Comparison of ENCODE assay signal across 25 cellular contexts in the genomic region with DNA sequence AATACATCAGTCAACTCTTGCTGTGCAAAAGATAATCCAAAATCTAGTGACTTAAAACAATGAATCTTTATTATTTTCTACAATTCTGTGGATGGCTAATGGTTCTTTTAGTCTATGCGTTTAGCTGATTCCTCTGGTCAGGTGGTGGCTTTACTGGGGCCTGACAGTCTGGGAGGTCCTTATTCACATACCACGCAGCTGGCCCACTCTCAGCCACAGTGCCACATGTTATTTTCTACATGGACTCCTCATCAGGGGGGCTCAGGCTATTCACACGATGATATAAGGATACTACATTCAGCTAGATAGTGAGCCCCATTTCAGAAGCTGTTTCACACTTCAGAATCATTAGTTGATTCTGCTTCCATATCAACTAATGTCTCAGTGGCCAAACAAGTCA.
"Had no signal": no experiment of that assay in that cellular context is flagged by ENCODE, and none has a peak within 500 bp of the region (broad histone marks: within the 10 kb centered on the region; RNA-seq: fewer than 3 reads in every experiment).

No MANE protein-coding gene starts in this region.

- H3K79me2 ChIP-seq: parathyroid adenoma had no signal

- H3K36me3 Mint-ChIP-seq: natural killer cell had no signal

- H3K9ac ChIP-seq: parathyroid adenoma had no signal

- H3K27ac Mint-ChIP-seq: effector memory CD8-positive, alpha-beta T cell; natural killer cell; progenitor cell of endocrine pancreas; stimulated activated naive CD8-positive, alpha-beta T cell treated with anti-CD3 and anti-CD28 coated beads, Interleukin-15, amount 100 ng/mL, for 72 hours had no signal

- H3K9me3 ChIP-seq: esophagus squamous epithelium, heart right ventricle, lower lobe of right lung, right lobe of liver, suprapubic skin, transverse colon, vagina had no signal

- H2AFZ ChIP-seq: parathyroid adenoma had no signal

- H3K27me3 Mint-ChIP-seq: effector memory CD8-positive, alpha-beta T cell; progenitor cell of endocrine pancreas; stimulated activated naive CD8-positive, alpha-beta T cell treated with anti-CD3 and anti-CD28 coated beads, Interleukin-15, amount 100 ng/mL, for 72 hours had no signal

- H3K4me1 Mint-ChIP-seq: natural killer cell; neural crest cell; stimulated activated naive CD8-positive, alpha-beta T cell treated with anti-CD3 and anti-CD28 coated beads, Interleukin-15, amount 100 ng/mL, for 72 hours had no signal

- H3K9me3 Mint-ChIP-seq: neural crest cell; stimulated activated naive CD8-positive, alpha-beta T cell treated with anti-CD3 and anti-CD28 coated beads, Interleukin-15, amount 100 ng/mL, for 72 hours had no signal

- H3K27me3 ChIP-seq: esophagus squamous epithelium, heart right ventricle, right lobe of liver, suprapubic skin, transverse colon, vagina had no signal

- H3K4me1 ChIP-seq: esophagus squamous epithelium, heart right ventricle, lower lobe of right lung, parathyroid adenoma, right lobe of liver, suprapubic skin, transverse colon, vagina had no signal

- H3K27ac ChIP-seq: esophagus squamous epithelium, heart right ventricle, lower lobe of right lung, parathyroid adenoma, right lobe of liver, suprapubic skin, transverse colon, vagina had no signal

- H3K4me3 Mint-ChIP-seq: effector memory CD8-positive, alpha-beta T cell; natural killer cell; neural crest cell; stimulated activated naive CD8-positive, alpha-beta T cell treated with anti-CD3 and anti-CD28 coated beads, Interleukin-15, amount 100 ng/mL, for 72 hours had no signal

- H3K36me3 ChIP-seq: esophagus squamous epithelium, heart right ventricle, lower lobe of right lung, right lobe of liver, suprapubic skin, transverse colon, vagina had no signal

- DNase-seq: cortex of kidney; effector memory CD8-positive, alpha-beta T cell; erythroblast; esophagus squamous epithelium; foreskin melanocyte; glutamatergic neuron; heart right ventricle; hippocampal formation; left ventricle myocardium superior; lower lobe of right lung; natural killer cell; right lobe of liver; small intestine; stimulated activated CD4-positive, alpha-beta T cell treated with anti-CD3 and anti-CD28 coated beads, Interleukin-12 subunit alpha, Interleukin-12 subunit beta, amount 100 ng/mL, for 4 hours; stimulated activated CD4-positive, alpha-beta T cell treated with anti-CD3 and anti-CD28 coated beads, Interleukin-1b, Interleukin-23, amount 100 ng/mL, for 48 hours; stimulated activated CD4-positive, alpha-beta T cell treated with anti-CD3 and anti-CD28 coated beads, Interleukin-4, amount 100 ng/mL, for 1 hour; stimulated activated CD8-positive, alpha-beta memory T cell treated with anti-CD3 and anti-CD28 coated beads, Interleukin-4, amount 100 ng/mL, for 48 hours; stimulated activated naive CD4-positive, alpha-beta T cell; stimulated activated naive CD8-positive, alpha-beta T cell treated with anti-CD3 and anti-CD28 coated beads, Interleukin-15, amount 100 ng/mL, for 72 hours; transverse colon had no signal

- H3K4me3 ChIP-seq: esophagus squamous epithelium, heart right ventricle, lower lobe of right lung, right lobe of liver, suprapubic skin, transverse colon, vagina had no signal
